ENCODE assay signal across 19 cellular contexts in genomic region chr1:210608766-210609165, GRCh38.
DNase-seq lines count a peak whose midpoint lies in the region; ATAC-seq, FAIRE-seq and TF ChIP-seq lines count a peak whose summit lies in the region.
"Had no signal": no experiment of that assay in that cellular context is flagged by ENCODE, and none has a peak within 500 bp of the region (broad histone marks: within the 10 kb centered on the region; RNA-seq: fewer than 3 reads in every experiment).

No MANE protein-coding gene starts in this region.

- H3K27ac ChIP-seq in K562 (ENCODE audit: extremely low read depth, low read depth, low read length): no peak overlapping the region
- H3K27ac ChIP-seq: BLaER1 treated with 17β-estradiol and CSF1 and Interleukin-3, amounts not matched to agents 10 nM and 100 nM; C4-2B had no signal

- TF ChIP-seq CTCF in NB4 (IDR thresholded peaks at IDR 0.05; ENCODE audit: low read depth, low read length): no peak
- no peak for TF ChIP-seq CTCF in K562 (IDR thresholded peaks at IDR 0.05 in 2 of 3, conservative IDR thresholded peaks at IDR 0.05 in 1 of 3; ENCODE audit: insufficient read depth in 2 of 3, low read depth in 1 of 3, low read length in 3 of 3)
- TF ChIP-seq CTCF in BE2C (IDR thresholded peaks at IDR 0.05; ENCODE audit: low read depth, low read length): no peak

- H3K4me3 ChIP-seq in NB4 (ENCODE audit: low read depth, low read length) (no peak overlapping the region), K562 (no peak overlapping the region), BE2C (ENCODE audit: low read depth, low read length) (no peak overlapping the region)
- H3K4me3 ChIP-seq: BLaER1 treated with 17β-estradiol and CSF1 and Interleukin-3, amounts not matched to agents 10 nM and 100 nM had no signal

- H3K27me3 ChIP-seq in K562 (ENCODE audit: control insufficient read depth in 2 of 2, insufficient read depth in 2 of 2, low read length in 2 of 2) (no peaks in the 10 kb centered on the region), BE2C (no peaks in the 10 kb centered on the region)
- H3K27me3 ChIP-seq: BLaER1 treated with 17β-estradiol and CSF1 and Interleukin-3, amounts not matched to agents 10 nM and 100 nM had no signal

- intact Hi-C loops in K562 (cut with micrococcal nuclease): no loop called here

- POLR2A ChIA-PET in K562 (lab: Yijun Ruan, JAX): no interaction called here

- FAIRE-seq in GM12891 (lab: Jason Lieb, UNC): no peak
- FAIRE-seq in K562 (lab: Jason Lieb, UNC): no peak
- FAIRE-seq: GM19239 had no signal

- BruUV-seq in K562 (replicated peaks; lab: Mats Ljungman, UMichigan): no TSS peak

- TF ChIP-seq POLR2A in GM12891 (IDR thresholded peaks at IDR 0.05; ENCODE audit: low read depth, low read length): no peak
- no peak for TF ChIP-seq POLR2A in NB4 (IDR thresholded peaks at IDR 0.05; ENCODE audit: extremely low read depth, insufficient read length)
- no peak for TF ChIP-seq POLR2A in K562 (conservative IDR thresholded peaks at IDR 0.05)

- ATAC-seq in K562: no peak
- ATAC-seq: CD8-positive, alpha-beta T cell had no signal

- H3K9me1 ChIP-seq in K562 (ENCODE audit: control insufficient read depth, insufficient read depth, low read length): no peaks in the 10 kb centered on the region

- CTCF ChIA-PET in K562 (lab: Yijun Ruan, JAX; ENCODE audit: low intra/inter-chr PET ratio): no interaction called here

- no peaks in the 10 kb centered on the region for H3K4me1 ChIP-seq in K562 (replicated peaks in 1 of 2; ENCODE audit: control insufficient read depth in 2 of 2, insufficient read depth in 2 of 2, low read length in 2 of 2)
- no peaks in the 10 kb centered on the region for H3K4me1 ChIP-seq in BE2C
- H3K4me1 ChIP-seq: Caco-2 had no signal

- DNase-seq in GM12891 (ENCODE audit: insufficient read length, low spot score) (no peak), KBM-7 (peak; percentile 2), NB4 (ENCODE audit: low read depth) (peak; percentile 12), K562 (ENCODE audit: extremely low read depth in 1 of 4, low spot score in 3 of 4) (no peak), T-helper 1 cell (no peak), activated gamma-delta T cell (lab: John Stamatoyannopoulos, UW) (no peak), BE2C (no peak)
- DNase-seq in activated CD4-positive, alpha-beta T cell treated with anti-CD3 and anti-CD28 coated beads for 1 hour: no peak
- DNase-seq: 8988T; ACHN; Caco-2; Calu3; CD4-positive, alpha-beta T cell; CD8-positive, alpha-beta T cell; DMS79 treated with DMSO at 0.1 percent for 48 hours; GF-D8 had no signal

- H4K20me1 ChIP-seq in K562 (replicated peaks; ENCODE audit: control insufficient read depth, insufficient read depth, low read length): no peaks in the 10 kb centered on the region
- H4K20me1 ChIP-seq: BLaER1 treated with 17β-estradiol and CSF1 and Interleukin-3, amounts not matched to agents 10 nM and 100 nM had no signal

- H3K36me3 ChIP-seq in K562 (ENCODE audit: control insufficient read depth, insufficient read depth, low read length): no peaks in the 10 kb centered on the region
- no peaks in the 10 kb centered on the region for H3K36me3 ChIP-seq in BE2C
- H3K36me3 ChIP-seq: BLaER1 treated with 17β-estradiol and CSF1 and Interleukin-3, amounts not matched to agents 10 nM and 100 nM had no signal

- in situ Hi-C loops in KBM-7 (cut with MboI; ENCODE audit: low pct_unique_long_range_greater_than_20kb, low sequenced_read_pairs): no loop called here
- in situ Hi-C loops in K562 (cut with MboI): no loop called here

- H3K4me2 ChIP-seq in K562 (ENCODE audit: insufficient read depth, low read length): no peak overlapping the region

- no peak overlapping the region for H3K9ac ChIP-seq in K562 (ENCODE audit: insufficient read depth in 1 of 2, low read depth in 2 of 2, low read length in 2 of 2)
- H3K9ac ChIP-seq: BLaER1 treated with 17β-estradiol and CSF1 and Interleukin-3, amounts not matched to agents 10 nM and 100 nM had no signal

- TF ChIP-seq EP300 in K562 (IDR thresholded peaks at IDR 0.05; ENCODE audit: low read length): no peak

- no peaks in the 10 kb centered on the region for H3K79me2 ChIP-seq in K562 (ENCODE audit: control insufficient read depth, insufficient read depth, low read length)

- H3K9me3 ChIP-seq in K562 (replicated peaks; ENCODE audit: control insufficient read depth, insufficient read depth, low read depth, low read length) (no peaks in the 10 kb centered on the region), BE2C (no peaks in the 10 kb centered on the region)

- no peak overlapping the region for H2AFZ ChIP-seq in K562 (ENCODE audit: low read depth, low read length)

- no peak for TF ChIP-seq RAD21 in K562 (CRISPR knock-in tag; conservative IDR thresholded peaks at IDR 0.05 in 1 of 2, IDR thresholded peaks at IDR 0.05 in 1 of 2)

- 2% methylated on average over 5 of the region's 5 CpGs for WGBS in K562 (ENCODE audit: insufficient coverage, low coverage, missing lambda C conversion rate)

TF ChIP-seq in GM12891, 5 proteins besides CTCF, POLR2A, EP300 and RAD21:
- peak; percentile 64 for TF ChIP-seq SPI1 (IDR thresholded peaks at IDR 0.05; ENCODE audit: low read depth, low read length)
- TF ChIP-seq TAF1 (IDR thresholded peaks at IDR 0.05; ENCODE audit: low read depth, low read length): no peak

TF ChIP-seq in K562, 482 proteins besides CTCF, POLR2A, EP300 and RAD21:
- no peak for TF ChIP-seq ARID4B (CRISPR knock-in tag; IDR thresholded peaks at IDR 0.05)
- TF ChIP-seq CEBPG (CRISPR knock-in tag; IDR thresholded peaks at IDR 0.05): no peak
- no peak for TF ChIP-seq CEBPG (tag; conservative IDR thresholded peaks at IDR 0.05 in 1 of 2, IDR thresholded peaks at IDR 0.05 in 1 of 2)
- TF ChIP-seq ZNF778 (CRISPR knock-in tag; IDR thresholded peaks at IDR 0.05): no peak
- TF ChIP-seq SPI1 (IDR thresholded peaks at IDR 0.05; ENCODE audit: borderline replicate concordance, low read depth, low read length): peak; percentile 92
- TF ChIP-seq KLF10 (CRISPR knock-in tag; IDR thresholded peaks at IDR 0.05): no peak
- no peak for TF ChIP-seq CHD4 (IDR thresholded peaks at IDR 0.05; ENCODE audit: insufficient read depth, insufficient replicate concordance, low read depth, low read length, poor library complexity, severe bottlenecking)

Comparison
In these comparisons a context has a peak if more than half of its experiments do, and no peak if none do; other contexts are left out.
1. DNase-seq: peak in KBM-7 (single experiment) and NB4 (single experiment); none in GM12891 (single experiment), K562 (0 of 4), activated CD4-positive, alpha-beta T cell treated with anti-CD3 and anti-CD28 coated beads for 1 hour (single experiment), T-helper 1 cell (0 of 5), activated gamma-delta T cell (single experiment) and BE2C (single experiment).